In genomic region chr16:142405-142804, GRCh38 we compare ENCODE assay signal across 1 cellular context.
TF ChIP-seq lines count a peak whose summit lies in the region.

No MANE protein-coding gene starts in this region.

TF ChIP-seq in K562, 482 proteins besides CTCF, POLR2A, EP300 and RAD21:
- TF ChIP-seq NFIC (IDR thresholded peaks at IDR 0.05) (peak; percentile 91), MAX (CRISPR knock-in tag; IDR thresholded peaks at IDR 0.05) (peak; percentile 24; the same call in 1 of the 2 replicates), ZNF318 (IDR thresholded peaks at IDR 0.05; ENCODE audit: borderline replicate concordance in 1 of 2, low read depth in 1 of 2) (no peak), E2F6 (IDR thresholded peaks at IDR 0.05; ENCODE audit: borderline replicate concordance in 1 of 2, extremely low read depth in 1 of 2, insufficient read depth in 1 of 2, insufficient read length in 1 of 2, low read depth in 1 of 2, low read length in 1 of 2, poor library complexity in 1 of 2, severe bottlenecking in 1 of 2) (peak in 1 of 2 experiments; percentile 47), FOSL1 (tag; conservative IDR thresholded peaks at IDR 0.05) (0 out of 2 replicates have a peak, but pooled peaks have one; percentile 3), MGA (IDR thresholded peaks at IDR 0.05) (peak; percentile 39; the same call in 1 of the 2 replicates), SMAD4 (CRISPR knock-in tag; conservative IDR thresholded peaks at IDR 0.05) (peak; percentile 8; the same call in 1 of the 2 replicates), NFIX (CRISPR knock-in tag; IDR thresholded peaks at IDR 0.05; ENCODE audit: low read depth) (0 out of 2 replicates have a peak, but pooled peaks have one; percentile 30), NR2C2 (CRISPR knock-in tag; IDR thresholded peaks at IDR 0.05) (no peak), NR2C2 (tag; IDR thresholded peaks at IDR 0.05) (peak; percentile 35; the same call in 1 of the 2 replicates), PRMT5 (CRISPR knock-in tag; IDR thresholded peaks at IDR 0.05) (no peak)
